In genomic region chr9:9091387-9091786, GRCh38 we compare ENCODE assay signal across 21 cellular contexts.
"Had no signal": no experiment of that assay in that cellular context is flagged by ENCODE, and none has a peak within 500 bp of the region (broad histone marks: within the 10 kb centered on the region; RNA-seq: fewer than 3 reads in every experiment).

No MANE protein-coding gene starts in this region.

- H3K9me3 ChIP-seq: breast epithelium, transverse colon, vagina had no signal

- H3K27me3 Mint-ChIP-seq: activated B cell treated with CpG ODN at 0.5 μM for 24 hours; activated CD4-positive, alpha-beta T cell treated with anti-CD3 and anti-CD28 coated beads, Interleukin-2, amount 10 ng/mL, durations not matched to agents 24 days and 14 days had no signal

- H3K27ac ChIP-seq: breast epithelium, left ventricle myocardium inferior, transverse colon, vagina had no signal

- H3K4me1 ChIP-seq: breast epithelium, left ventricle myocardium inferior, transverse colon, vagina had no signal

- H3K4me2 ChIP-seq: smooth muscle cell had no signal

- H3K4me3 ChIP-seq: breast epithelium, left ventricle myocardium inferior, smooth muscle cell, transverse colon, vagina had no signal

- H3K9me3 Mint-ChIP-seq: activated CD4-positive, alpha-beta T cell treated with anti-CD3 and anti-CD28 coated beads, Interleukin-2, amount 10 ng/mL, durations not matched to agents 24 days and 14 days had no signal

- H3K36me3 ChIP-seq: breast epithelium, left ventricle myocardium inferior, transverse colon, vagina had no signal

- ATAC-seq: activated naive CD4-positive, alpha-beta T cell treated with anti-CD3 and anti-CD28 coated beads, Interleukin-2, amount 50 U/mL, for 72 hours; activated T-cell treated with anti-CD3 and anti-CD28 coated beads, Interleukin-2, amount 50 U/mL, for 72 hours; naive thymus-derived CD8-positive, alpha-beta T cell had no signal

- H3K4me3 Mint-ChIP-seq: activated B cell treated with CpG ODN at 0.5 μM for 24 hours; activated CD4-positive, alpha-beta T cell treated with anti-CD3 and anti-CD28 coated beads, Interleukin-2, amount 10 ng/mL, durations not matched to agents 24 days and 14 days; activated T-cell treated with anti-CD3 and anti-CD28 coated beads, Interleukin-2, amount 50 U/mL, for 72 hours; naive thymus-derived CD8-positive, alpha-beta T cell had no signal

- DNase-seq: activated B cell treated with CpG ODN at 0.5 μM for 24 hours; activated CD4-positive, alpha-beta T cell treated with anti-CD3 and anti-CD28 coated beads, Interleukin-2, amount 10 ng/mL, durations not matched to agents 24 days and 14 days; activated CD8-positive, alpha-beta memory T cell treated with anti-CD3 and anti-CD28 coated beads, Interleukin-2, amount 50 U/mL, for 48 hours; activated gamma-delta T cell; activated T-cell treated with anti-CD3 and anti-CD28 coated beads, Interleukin-2, amount 50 U/mL, for 72 hours; amniotic stem cell; erythroblast; kidney; left ventricle myocardium inferior; mesenchymal stem cell; naive thymus-derived CD8-positive, alpha-beta T cell; posterior cingulate gyrus; stimulated activated CD4-positive, alpha-beta T cell treated with anti-CD3 and anti-CD28 coated beads, Interleukin-4, amount 100 ng/mL, for 4 hours; stimulated activated CD8-positive, alpha-beta memory T cell treated with anti-CD3 and anti-CD28 coated beads, Interleukin-4, amount 100 ng/mL, for 48 hours; stimulated activated naive CD4-positive, alpha-beta T cell treated with Interleukin-2 at 50 U/mL for 16 hours; substantia nigra; transverse colon had no signal

- H3K27me3 ChIP-seq: breast epithelium, transverse colon, vagina had no signal

- H3K36me3 Mint-ChIP-seq: activated naive CD4-positive, alpha-beta T cell treated with anti-CD3 and anti-CD28 coated beads, Interleukin-2, amount 50 U/mL, for 72 hours; naive thymus-derived CD8-positive, alpha-beta T cell had no signal

- H3K27ac Mint-ChIP-seq: activated B cell treated with CpG ODN at 0.5 μM for 24 hours; activated CD4-positive, alpha-beta T cell treated with anti-CD3 and anti-CD28 coated beads, Interleukin-2, amount 10 ng/mL, durations not matched to agents 24 days and 14 days; activated naive CD4-positive, alpha-beta T cell treated with anti-CD3 and anti-CD28 coated beads, Interleukin-2, amount 50 U/mL, for 72 hours; activated T-cell treated with anti-CD3 and anti-CD28 coated beads, Interleukin-2, amount 50 U/mL, for 72 hours; naive thymus-derived CD8-positive, alpha-beta T cell had no signal

- H3K4me1 Mint-ChIP-seq: activated B cell treated with CpG ODN at 0.5 μM for 24 hours; activated CD4-positive, alpha-beta T cell treated with anti-CD3 and anti-CD28 coated beads, Interleukin-2, amount 10 ng/mL, durations not matched to agents 24 days and 14 days; naive thymus-derived CD8-positive, alpha-beta T cell had no signal
